ENCODE assay signal across 30 cellular contexts in genomic region chr20:14522595-14522994, GRCh38.
"Had no signal": no experiment of that assay in that cellular context is flagged by ENCODE, and none has a peak within 500 bp of the region (broad histone marks: within the 10 kb centered on the region; RNA-seq: fewer than 3 reads in every experiment).

No MANE protein-coding gene starts in this region.

- H3K4me1 Mint-ChIP-seq: activated CD4-positive, alpha-beta T cell treated with anti-CD3 and anti-CD28 coated beads for 36 hours; activated CD4-positive, alpha-beta T cell treated with anti-CD3 and anti-CD28 coated beads, Interleukin-2, amount 10 ng/mL, durations not matched to agents 7 days and 5 days; central memory CD8-positive, alpha-beta T cell; T-cell; T-helper 17 cell had no signal

- H3K36me3 Mint-ChIP-seq: T-cell, WTC11 had no signal

- H3K4me3 ChIP-seq: adrenal gland, body of pancreas had no signal

- H3K9me3 ChIP-seq: adrenal gland, body of pancreas had no signal

- DNase-seq: activated CD4-positive, alpha-beta T cell treated with anti-CD3 and anti-CD28 coated beads for 36 hours; activated CD4-positive, alpha-beta T cell treated with anti-CD3 and anti-CD28 coated beads, Interleukin-2, amount 10 ng/mL, durations not matched to agents 7 days and 5 days; activated CD4-positive, alpha-beta T cell treated with anti-CD3 and anti-CD28 coated beads, Interleukin-2, amount 50 U/mL, for 48 hours; activated CD8-positive, alpha-beta memory T cell treated with anti-CD3 and anti-CD28 coated beads, Interleukin-2, amount 50 U/mL, for 4 hours; activated gamma-delta T cell treated with Interleukin-2 at 50 U/mL for 16 hours; activated naive CD4-positive, alpha-beta T cell treated with anti-CD3 and anti-CD28 coated beads for 36 hours; activated T-cell treated with anti-CD3 and anti-CD28 coated beads for 4 hours; activated T-cell treated with anti-CD3 and anti-CD28 coated beads, Interleukin-2, amount 50 U/mL, for 4 hours; adrenal gland; body of pancreas; Kasumi-1; MM.1S; MV-4-11; NCI-H1092; NCI-H1436 treated with DMSO at 0.1 percent for 48 hours; NCI-H1694 treated with DMSO at 0.1 percent for 48 hours; NCI-H2029; NCI-H345; NCI-H524 treated with DMSO at 0.1 percent for 48 hours; SIG-M5; T-cell; T-helper 17 cell had no signal

- H3K9me3 Mint-ChIP-seq: WTC11 had no signal

- ATAC-seq: activated CD4-positive, alpha-beta T cell treated with anti-CD3 and anti-CD28 coated beads for 36 hours; activated CD4-positive, CD25-positive, alpha-beta regulatory T cell treated with anti-CD3 and anti-CD28 coated beads, Interleukin-2, amount 50 U/mL, for 24 hours; activated naive CD4-positive, alpha-beta T cell treated with anti-CD3 and anti-CD28 coated beads, Interleukin-2, amount 50 U/mL, for 72 hours; activated T-cell treated with anti-CD3 and anti-CD28 coated beads, Interleukin-2, amount 50 U/mL, for 4 hours; body of pancreas; Panc1; Right ventricle myocardium inferior; SK-N-SH treated with all-trans-retinoic acid at 6 μM for 48 hours; T-cell; T-helper 17 cell had no signal

- H3K27me3 ChIP-seq: adrenal gland, body of pancreas had no signal

- H3K27me3 Mint-ChIP-seq: activated CD4-positive, alpha-beta T cell treated with anti-CD3 and anti-CD28 coated beads for 36 hours; activated CD4-positive, alpha-beta T cell treated with anti-CD3 and anti-CD28 coated beads, Interleukin-2, amount 10 ng/mL, durations not matched to agents 7 days and 5 days; central memory CD8-positive, alpha-beta T cell; T-cell; T-helper 17 cell had no signal

- H3K27ac Mint-ChIP-seq: activated CD4-positive, alpha-beta T cell treated with anti-CD3 and anti-CD28 coated beads for 36 hours; activated CD4-positive, alpha-beta T cell treated with anti-CD3 and anti-CD28 coated beads, Interleukin-2, amount 10 ng/mL, durations not matched to agents 7 days and 5 days; activated naive CD4-positive, alpha-beta T cell treated with anti-CD3 and anti-CD28 coated beads for 36 hours; activated naive CD4-positive, alpha-beta T cell treated with anti-CD3 and anti-CD28 coated beads, Interleukin-2, amount 50 U/mL, for 72 hours; activated T-helper 1 cell treated with anti-CD3 and anti-CD28 coated beads, Interleukin-12 subunit alpha, Interleukin-12 subunit beta, Interleukin-2, Interleukin-4 antibody, amounts not matched to agents 30 ng/mL and 10 ng/mL and 1 ng/mL, durations not matched to agents 14 hours and 24 hours and 36 hours; T-cell; T-helper 17 cell; WTC11 had no signal

- H3K36me3 ChIP-seq: adrenal gland had no signal

- H3K27ac ChIP-seq: adrenal gland, body of pancreas had no signal

- H3K4me1 ChIP-seq: adrenal gland, body of pancreas had no signal

- H3K4me3 Mint-ChIP-seq: activated CD4-positive, alpha-beta T cell treated with anti-CD3 and anti-CD28 coated beads for 36 hours; activated CD4-positive, alpha-beta T cell treated with anti-CD3 and anti-CD28 coated beads, Interleukin-2, amount 10 ng/mL, durations not matched to agents 7 days and 5 days; activated naive CD4-positive, alpha-beta T cell treated with anti-CD3 and anti-CD28 coated beads for 36 hours; activated T-cell treated with anti-CD3 and anti-CD28 coated beads, Interleukin-2, amount 50 U/mL, for 4 hours; activated T-helper 1 cell treated with anti-CD3 and anti-CD28 coated beads, Interleukin-12 subunit alpha, Interleukin-12 subunit beta, Interleukin-2, Interleukin-4 antibody, amounts not matched to agents 30 ng/mL and 10 ng/mL and 1 ng/mL, durations not matched to agents 14 hours and 24 hours and 36 hours; central memory CD8-positive, alpha-beta T cell; T-cell; T-helper 17 cell; WTC11 had no signal
